In the genomic region with DNA sequence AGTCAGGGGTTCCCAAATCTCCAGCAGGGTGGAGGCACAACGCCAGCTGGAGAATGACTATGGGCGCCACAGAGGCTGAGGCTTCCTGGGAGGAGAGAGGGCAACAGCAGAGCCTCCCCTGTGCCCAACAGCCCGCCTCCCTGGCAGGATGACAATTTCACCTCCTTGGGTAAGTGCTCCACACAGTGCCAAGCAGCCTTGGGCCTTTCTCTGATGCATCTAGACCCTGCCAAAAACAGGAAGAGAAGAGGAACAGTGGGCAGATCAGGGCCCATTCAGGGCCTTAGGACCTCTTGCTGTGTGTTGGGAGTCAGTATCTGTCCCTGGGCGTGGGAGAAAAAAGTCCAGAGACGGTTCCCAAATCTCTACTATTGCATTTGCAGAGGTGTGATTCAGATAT, we compare ENCODE assay signal across 1 cellular context.
TF ChIP-seq lines count a peak whose summit lies in the region.

No MANE protein-coding gene starts in this region.

TF ChIP-seq in GM12878, 131 proteins besides CTCF, POLR2A, EP300 and RAD21:
- TF ChIP-seq RUNX3 (IDR thresholded peaks at IDR 0.05; ENCODE audit: low read length) (no peak), PAX5 (IDR thresholded peaks at IDR 0.05; ENCODE audit: borderline replicate concordance, low read depth, low read length) (no peak), ATF3 (IDR thresholded peaks at IDR 0.05; ENCODE audit: borderline replicate concordance, extremely low read depth, low read depth, low read length) (no peak), SIX5 (IDR thresholded peaks at IDR 0.05; ENCODE audit: low read depth, low read length, severe bottlenecking) (no peak), CHD2 (IDR thresholded peaks at IDR 0.05; ENCODE audit: borderline replicate concordance, low read depth, low read length) (no peak), ASH2L (IDR thresholded peaks at IDR 0.05; ENCODE audit: borderline replicate concordance, low read depth) (no peak), BCL3 (IDR thresholded peaks at IDR 0.05; ENCODE audit: borderline replicate concordance, insufficient read depth, low read depth, low read length, poor library complexity, severe bottlenecking) (no peak), YBX1 (IDR thresholded peaks at IDR 0.05) (no peak), FOS (IDR thresholded peaks at IDR 0.05; ENCODE audit: borderline replicate concordance, extremely low read depth, insufficient read length) (no peak), POLR2AphosphoS2 (IDR thresholded peaks at IDR 0.05; ENCODE audit: low read depth, low read length) (no peak), POLR2AphosphoS5 (IDR thresholded peaks at IDR 0.05; ENCODE audit: low read length) (no peak), NRF1 (conservative IDR thresholded peaks at IDR 0.05; ENCODE audit: low read depth, low read length) (no peak), CREM (IDR thresholded peaks at IDR 0.05; ENCODE audit: low read depth) (no peak), ZZZ3 (IDR thresholded peaks at IDR 0.05; ENCODE audit: control insufficient read depth, insufficient read length, low read depth) (no peak)
- TF ChIP-seq, protein P1, sequence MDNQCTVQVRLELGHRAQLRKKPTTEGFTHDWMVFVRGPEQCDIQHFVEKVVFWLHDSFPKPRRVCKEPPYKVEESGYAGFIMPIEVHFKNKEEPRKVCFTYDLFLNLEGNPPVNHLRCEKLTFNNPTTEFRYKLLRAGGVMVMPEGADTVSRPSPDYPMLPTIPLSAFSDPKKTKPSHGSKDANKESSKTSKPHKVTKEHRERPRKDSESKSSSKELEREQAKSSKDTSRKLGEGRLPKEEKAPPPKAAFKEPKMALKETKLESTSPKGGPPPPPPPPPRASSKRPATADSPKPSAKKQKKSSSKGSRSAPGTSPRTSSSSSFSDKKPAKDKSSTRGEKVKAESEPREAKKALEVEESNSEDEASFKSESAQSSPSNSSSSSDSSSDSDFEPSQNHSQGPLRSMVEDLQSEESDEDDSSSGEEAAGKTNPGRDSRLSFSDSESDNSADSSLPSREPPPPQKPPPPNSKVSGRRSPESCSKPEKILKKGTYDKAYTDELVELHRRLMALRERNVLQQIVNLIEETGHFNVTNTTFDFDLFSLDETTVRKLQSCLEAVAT (IDR thresholded peaks at IDR 0.05): no peak
- TF ChIP-seq, protein P2, sequence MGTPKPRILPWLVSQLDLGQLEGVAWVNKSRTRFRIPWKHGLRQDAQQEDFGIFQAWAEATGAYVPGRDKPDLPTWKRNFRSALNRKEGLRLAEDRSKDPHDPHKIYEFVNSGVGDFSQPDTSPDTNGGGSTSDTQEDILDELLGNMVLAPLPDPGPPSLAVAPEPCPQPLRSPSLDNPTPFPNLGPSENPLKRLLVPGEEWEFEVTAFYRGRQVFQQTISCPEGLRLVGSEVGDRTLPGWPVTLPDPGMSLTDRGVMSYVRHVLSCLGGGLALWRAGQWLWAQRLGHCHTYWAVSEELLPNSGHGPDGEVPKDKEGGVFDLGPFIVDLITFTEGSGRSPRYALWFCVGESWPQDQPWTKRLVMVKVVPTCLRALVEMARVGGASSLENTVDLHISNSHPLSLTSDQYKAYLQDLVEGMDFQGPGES (IDR thresholded peaks at IDR 0.05): no peak
- TF ChIP-seq, protein P3, sequence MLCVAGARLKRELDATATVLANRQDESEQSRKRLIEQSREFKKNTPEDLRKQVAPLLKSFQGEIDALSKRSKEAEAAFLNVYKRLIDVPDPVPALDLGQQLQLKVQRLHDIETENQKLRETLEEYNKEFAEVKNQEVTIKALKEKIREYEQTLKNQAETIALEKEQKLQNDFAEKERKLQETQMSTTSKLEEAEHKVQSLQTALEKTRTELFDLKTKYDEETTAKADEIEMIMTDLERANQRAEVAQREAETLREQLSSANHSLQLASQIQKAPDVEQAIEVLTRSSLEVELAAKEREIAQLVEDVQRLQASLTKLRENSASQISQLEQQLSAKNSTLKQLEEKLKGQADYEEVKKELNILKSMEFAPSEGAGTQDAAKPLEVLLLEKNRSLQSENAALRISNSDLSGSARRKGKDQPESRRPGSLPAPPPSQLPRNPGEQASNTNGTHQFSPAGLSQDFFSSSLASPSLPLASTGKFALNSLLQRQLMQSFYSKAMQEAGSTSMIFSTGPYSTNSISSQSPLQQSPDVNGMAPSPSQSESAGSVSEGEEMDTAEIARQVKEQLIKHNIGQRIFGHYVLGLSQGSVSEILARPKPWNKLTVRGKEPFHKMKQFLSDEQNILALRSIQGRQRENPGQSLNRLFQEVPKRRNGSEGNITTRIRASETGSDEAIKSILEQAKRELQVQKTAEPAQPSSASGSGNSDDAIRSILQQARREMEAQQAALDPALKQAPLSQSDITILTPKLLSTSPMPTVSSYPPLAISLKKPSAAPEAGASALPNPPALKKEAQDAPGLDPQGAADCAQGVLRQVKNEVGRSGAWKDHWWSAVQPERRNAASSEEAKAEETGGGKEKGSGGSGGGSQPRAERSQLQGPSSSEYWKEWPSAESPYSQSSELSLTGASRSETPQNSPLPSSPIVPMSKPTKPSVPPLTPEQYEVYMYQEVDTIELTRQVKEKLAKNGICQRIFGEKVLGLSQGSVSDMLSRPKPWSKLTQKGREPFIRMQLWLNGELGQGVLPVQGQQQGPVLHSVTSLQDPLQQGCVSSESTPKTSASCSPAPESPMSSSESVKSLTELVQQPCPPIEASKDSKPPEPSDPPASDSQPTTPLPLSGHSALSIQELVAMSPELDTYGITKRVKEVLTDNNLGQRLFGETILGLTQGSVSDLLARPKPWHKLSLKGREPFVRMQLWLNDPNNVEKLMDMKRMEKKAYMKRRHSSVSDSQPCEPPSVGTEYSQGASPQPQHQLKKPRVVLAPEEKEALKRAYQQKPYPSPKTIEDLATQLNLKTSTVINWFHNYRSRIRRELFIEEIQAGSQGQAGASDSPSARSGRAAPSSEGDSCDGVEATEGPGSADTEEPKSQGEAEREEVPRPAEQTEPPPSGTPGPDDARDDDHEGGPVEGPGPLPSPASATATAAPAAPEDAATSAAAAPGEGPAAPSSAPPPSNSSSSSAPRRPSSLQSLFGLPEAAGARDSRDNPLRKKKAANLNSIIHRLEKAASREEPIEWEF (IDR thresholded peaks at IDR 0.05; ENCODE audit: insufficient replicate concordance, low read depth, low read length): no peak
TF ChIP-seq in GM12878: peak in this region for 0.
